ENCODE assay signal across 9 cellular contexts in the genomic region with DNA sequence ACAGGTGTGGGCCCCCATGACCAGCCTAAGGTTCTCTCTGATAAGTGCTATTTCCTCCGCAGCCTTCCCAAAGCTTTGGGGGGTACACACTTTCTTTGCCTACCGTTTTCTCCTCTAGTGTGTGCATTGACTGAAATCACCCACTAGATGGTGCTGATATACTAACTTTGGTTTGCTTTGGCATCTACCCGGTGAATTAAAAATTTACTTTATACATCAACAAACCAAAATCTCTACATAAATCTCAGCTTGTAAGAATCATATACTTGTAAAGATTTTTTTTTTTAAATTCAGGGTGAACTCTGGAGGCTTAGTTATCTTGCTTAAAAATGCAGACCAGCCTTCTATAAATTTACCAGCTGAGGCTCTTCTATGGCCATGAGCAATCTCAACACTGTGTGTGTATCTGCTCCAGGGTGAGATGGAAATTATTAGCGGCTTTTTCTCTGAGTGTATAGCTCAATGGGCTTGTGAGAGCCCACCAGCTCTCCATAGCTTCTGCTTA.
DNase-seq lines count a peak whose midpoint lies in the region; ATAC-seq and TF ChIP-seq lines count a peak whose summit lies in the region.
"Had no signal": no experiment of that assay in that cellular context is flagged by ENCODE, and none has a peak within 500 bp of the region (broad histone marks: within the 10 kb centered on the region; RNA-seq: fewer than 3 reads in every experiment).

No MANE protein-coding gene starts in this region.

- no peak overlapping the region for H3K27ac ChIP-seq in DOHH2 (ENCODE audit: low read depth, low read length)
- H3K27ac ChIP-seq in coronary artery: no peak overlapping the region

- H3K4me3 Mint-ChIP-seq in stimulated activated naive B cell treated with anti-CD40 and anti-IgM and Interleukin-4, amounts not matched to agents 10 μg/mL and 1 μg/mL and 100 μg/mL, for 72 hours: no peak overlapping the region

- no peaks in the 10 kb centered on the region for H3K9me3 ChIP-seq in DOHH2 (ENCODE audit: control insufficient read depth, insufficient read depth, low read length)

- H3K27me3 ChIP-seq in DOHH2 (ENCODE audit: control insufficient read depth, low read length): peaks cover 21% of the 10 kb centered on the region

- DNase-seq in HCEC 1CT (peak; percentile 53), NCI-H82 (lab: John Stamatoyannopoulos, UW) (peak; percentile 57), coronary artery (ENCODE audit: low spot score) (no peak), middle frontal gyrus (ENCODE audit: extremely low spot score, low spot score) (peak; percentile 42), SKM-1 treated with dmso at 0.1 percent for 144 hours (lab: John Stamatoyannopoulos, UW; ENCODE audit: unreplicated experiment) (no peak)
- no peak for DNase-seq in stimulated activated naive B cell treated with anti-CD40 and anti-IgM and Interleukin-4, amounts not matched to agents 10 μg/mL and 1 μg/mL and 100 μg/mL, for 72 hours
- DNase-seq: right cardiac atrium had no signal

- no peak for ATAC-seq in GM19035 (IDR thresholded peaks at IDR 0.05; ENCODE audit: unreplicated experiment)
- ATAC-seq in stimulated activated naive B cell treated with anti-CD40 and anti-IgM and Interleukin-4, amounts not matched to agents 10 μg/mL and 1 μg/mL and 100 μg/mL, for 72 hours (replicated peaks): no peak

- TF ChIP-seq CTCF in DOHH2 (IDR thresholded peaks at IDR 0.05; ENCODE audit: low read depth, low read length, poor library complexity, severe bottlenecking) (peak; percentile 70), coronary artery (IDR thresholded peaks at IDR 0.05) (peak; percentile 43)

- no peaks in the 10 kb centered on the region for H3K9me2 ChIP-seq in DOHH2 (replicated peaks; ENCODE audit: control insufficient read depth, low read length)

- H3K36me3 Mint-ChIP-seq in stimulated activated naive B cell treated with anti-CD40 and anti-IgM and Interleukin-4, amounts not matched to agents 10 μg/mL and 1 μg/mL and 100 μg/mL, for 72 hours: no peaks in the 10 kb centered on the region

- no peaks in the 10 kb centered on the region for H3F3A ChIP-seq in DOHH2 (ENCODE audit: control insufficient read depth, insufficient read depth)

- H3K4me3 ChIP-seq in DOHH2 (ENCODE audit: low read length) (no peak overlapping the region), coronary artery (no peak overlapping the region)

- no peaks in the 10 kb centered on the region for H3K36me3 ChIP-seq in DOHH2 (ENCODE audit: control insufficient read depth, low read length)

- H3K27ac Mint-ChIP-seq in stimulated activated naive B cell treated with anti-CD40 and anti-IgM and Interleukin-4, amounts not matched to agents 10 μg/mL and 1 μg/mL and 100 μg/mL, for 72 hours: no peak overlapping the region

- no peaks in the 10 kb centered on the region for H4K20me1 ChIP-seq in DOHH2 (ENCODE audit: control insufficient read depth, insufficient read depth, low read depth, low read length)

- H3K79me2 ChIP-seq in DOHH2 (ENCODE audit: control insufficient read depth, low read length): no peaks in the 10 kb centered on the region

- no peaks in the 10 kb centered on the region for H3K4me1 Mint-ChIP-seq in stimulated activated naive B cell treated with anti-CD40 and anti-IgM and Interleukin-4, amounts not matched to agents 10 μg/mL and 1 μg/mL and 100 μg/mL, for 72 hours

- H3K4me1 ChIP-seq in DOHH2 (ENCODE audit: control insufficient read depth, low read length): no peaks in the 10 kb centered on the region

- H3K9me3 Mint-ChIP-seq in stimulated activated naive B cell treated with anti-CD40 and anti-IgM and Interleukin-4, amounts not matched to agents 10 μg/mL and 1 μg/mL and 100 μg/mL, for 72 hours: peaks cover 0 to 4% of the 10 kb centered on the region in 2 donors

- peaks cover 12 to 18% of the 10 kb centered on the region in 2 donors for H3K27me3 Mint-ChIP-seq in stimulated activated naive B cell treated with anti-CD40 and anti-IgM and Interleukin-4, amounts not matched to agents 10 μg/mL and 1 μg/mL and 100 μg/mL, for 72 hours

- no peak overlapping the region for H3K4me2 ChIP-seq in DOHH2 (ENCODE audit: low read length)

Comparison
In these comparisons a context has a peak if more than half of its experiments do, and no peak if none do; other contexts are left out.
1. DNase-seq: peak in HCEC 1CT (single experiment), NCI-H82 (single experiment) and middle frontal gyrus (single experiment); none in coronary artery (single experiment), stimulated activated naive B cell treated with anti-CD40 and anti-IgM and Interleukin-4, amounts not matched to agents 10 μg/mL and 1 μg/mL and 100 μg/mL, for 72 hours (single experiment) and SKM-1 treated with dmso at 0.1 percent for 144 hours (single experiment).